Comparison of ENCODE assay signal across 21 cellular contexts in the genomic region with DNA sequence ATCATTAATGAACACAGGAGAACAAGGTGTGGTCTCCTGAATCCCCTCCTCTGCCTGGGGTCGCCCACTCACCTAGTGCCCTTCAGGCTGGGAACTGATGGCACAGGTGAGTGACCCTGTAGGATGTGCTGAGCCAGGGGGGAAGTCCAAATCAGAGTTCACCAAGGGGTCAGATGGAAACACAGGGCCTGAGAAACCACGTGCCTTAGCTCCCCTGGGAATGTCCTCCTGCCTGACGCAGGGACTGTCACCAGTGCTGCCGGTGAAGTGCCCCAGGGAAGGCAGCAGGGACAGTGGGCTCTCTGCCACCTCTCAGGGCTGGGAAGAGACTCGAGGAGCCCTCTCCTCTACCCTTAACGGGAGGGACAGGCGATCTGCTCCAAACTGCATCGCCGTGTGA. TPM values are rescaled to one million over a fixed set of nuclear protein-coding genes. Genes with fewer than 3 reads are reported as not detected.
DNase-seq lines count a peak whose midpoint lies in the region; ATAC-seq, FAIRE-seq and TF ChIP-seq lines count a peak whose summit lies in the region.
"Had no signal": no experiment of that assay in that cellular context is flagged by ENCODE, and none has a peak within 500 bp of the region (broad histone marks: within the 10 kb centered on the region; RNA-seq: fewer than 3 reads in every experiment).

No MANE protein-coding gene starts in this region.

- no peak for TF ChIP-seq CTCF in liver (IDR thresholded peaks at IDR 0.05; ENCODE audit: low read depth, low read length, missing input control)
- no peak for TF ChIP-seq CTCF in HepG2 (CRISPR knock-in tag; IDR thresholded peaks at IDR 0.05)
- no peak for TF ChIP-seq CTCF in coronary artery (IDR thresholded peaks at IDR 0.05)
- TF ChIP-seq CTCF in right lobe of liver (IDR thresholded peaks at IDR 0.05), result no peak

- DNase-seq in HepG2 (ENCODE audit: low spot score), result no peak
- peak; percentile 24 for DNase-seq in coronary artery (ENCODE audit: low spot score)
- DNase-seq in right lobe of liver, result peak; percentile 73 to 87 (median 82)
- DNase-seq in NCI-H69 (lab: John Stamatoyannopoulos, UW), result no peak
- no peak for DNase-seq in activated naive CD4-positive, alpha-beta T cell treated with anti-CD3 and anti-CD28 coated beads for 36 hours
- DNase-seq: CD4-positive, alpha-beta memory T cell; DND-41; Karpas-422; MV-4-11; NCI-H1694; NCI-H2081; NCI-H2171; NCI-H345; NCI-H524; NCI-H82 had no signal

- H3K36me3 ChIP-seq in liver (ENCODE audit: control insufficient read depth in 4 of 4, insufficient read depth in 3 of 4, low read depth in 1 of 4, low read length in 3 of 4) (peaks cover 3 to 25% (median 10%) of the 10 kb centered on the region in 4 donors), HepG2 (replicated peaks in 1 of 2; ENCODE audit: control insufficient read depth in 1 of 2, insufficient read depth in 2 of 2, low read length in 2 of 2) (peaks cover 3 to 8% of the 10 kb centered on the region in 2 experiments; a peak in 3 of 5 replicates), right lobe of liver (peaks cover 0 to 5% (median 2%) of the 10 kb centered on the region in 4 donors)

- TF ChIP-seq POLR2A in HepG2 (IDR thresholded peaks at IDR 0.05; ENCODE audit: insufficient read depth in 1 of 2, low read depth in 2 of 2, low read length in 2 of 2) (no peak), right lobe of liver (IDR thresholded peaks at IDR 0.05) (peak; percentile 76)

- no peak for FAIRE-seq in HepG2 (lab: Jason Lieb, UNC)
- FAIRE-seq: GM12891 had no signal

- CTCF ChIA-PET in HepG2 (lab: Yijun Ruan, JAX; ENCODE audit: low intra/inter-chr PET ratio, low total read pairs), result no interaction called here
- CTCF ChIA-PET in activated naive CD4-positive, alpha-beta T cell treated with anti-CD3 and anti-CD28 coated beads for 36 hours (lab: Charles Lee), result interaction anchor here (0.6 kb wide), 1 partner anchor 225 kb away, joined by 3 read pairs; no protein-coding TSS in a partner anchor

- no peak overlapping the region for H2AFZ ChIP-seq in HepG2 (ENCODE audit: low read length)

- TF ChIP-seq RAD21 in liver (IDR thresholded peaks at IDR 0.05), result no peak
- no peak for TF ChIP-seq RAD21 in HepG2 (CRISPR knock-in tag; IDR thresholded peaks at IDR 0.05)

- H3K9me3 ChIP-seq in liver (ENCODE audit: control insufficient read depth in 4 of 4, low read length in 3 of 4), result no peaks in the 10 kb centered on the region
- no peaks in the 10 kb centered on the region for H3K9me3 ChIP-seq in HepG2 (ENCODE audit: low read length)
- no peaks in the 10 kb centered on the region for H3K9me3 ChIP-seq in right lobe of liver
- H3K9me3 ChIP-seq: BLaER1 treated with 17β-estradiol and CSF1 and Interleukin-3, amounts not matched to agents 10 nM and 100 nM; Peyer's patch; SJSA1 had no signal

- H3K4me1 ChIP-seq in liver (ENCODE audit: control insufficient read depth in 4 of 4, insufficient read depth in 4 of 4, low read length in 3 of 4) (peaks cover 3 to 32% (median 20%) of the 10 kb centered on the region in 4 donors), HepG2 (ENCODE audit: insufficient read depth, low read length) (peaks cover 12% of the 10 kb centered on the region), right lobe of liver (peaks cover 0 to 33% (median 15%) of the 10 kb centered on the region in 4 donors)
- H3K4me1 ChIP-seq: Peyer's patch had no signal

- H3K27ac Mint-ChIP-seq in activated naive CD4-positive, alpha-beta T cell treated with anti-CD3 and anti-CD28 coated beads for 36 hours, result no peak overlapping the region

- peaks cover 12% of the 10 kb centered on the region for H3K36me3 Mint-ChIP-seq in activated naive CD4-positive, alpha-beta T cell treated with anti-CD3 and anti-CD28 coated beads for 36 hours (ENCODE audit: low read depth)

- H3K27me3 ChIP-seq in liver (ENCODE audit: control insufficient read depth in 4 of 4, insufficient read depth in 4 of 4, low read length in 3 of 4), result no peaks in the 10 kb centered on the region
- H3K27me3 ChIP-seq in HepG2 (ENCODE audit: control insufficient read depth in 1 of 2, insufficient read depth in 2 of 2, low read length in 2 of 2), result no peaks in the 10 kb centered on the region
- H3K27me3 ChIP-seq in right lobe of liver, result no peaks in the 10 kb centered on the region
- H3K27me3 ChIP-seq: BLaER1 treated with 17β-estradiol and CSF1 and Interleukin-3, amounts not matched to agents 10 nM and 100 nM; Peyer's patch; SJSA1 had no signal

- H3K4me3 ChIP-seq in liver (ENCODE audit: low read depth in 1 of 3, low read length in 3 of 3) (no peak overlapping the region), HepG2 (replicated peaks in 1 of 3; ENCODE audit: insufficient read depth in 1 of 3, low read depth in 2 of 3, low read length in 3 of 3) (no peak overlapping the region), coronary artery (no peak overlapping the region), right lobe of liver (peak overlapping the region in 1 of 3 donors; percentile 50)
- H3K4me3 ChIP-seq: BLaER1 treated with 17β-estradiol and CSF1 and Interleukin-3, amounts not matched to agents 10 nM and 100 nM; Peyer's patch; SJSA1 had no signal

- POLR2A ChIA-PET in HepG2 (lab: Yijun Ruan, JAX), result no interaction called here

- H4K20me1 ChIP-seq in HepG2 (ENCODE audit: insufficient read depth, low read length), result 0 out of 2 replicates have a peak, but pooled peaks cover 2% of the 10 kb centered on the region

- intact Hi-C loops in HepG2 (cut with micrococcal nuclease; ENCODE audit: unreplicated experiment), result no loop called here
- intact Hi-C loops in right lobe of liver (cut with DNase I), result no loop called here
- intact Hi-C loops in activated naive CD4-positive, alpha-beta T cell treated with anti-CD3 and anti-CD28 coated beads for 36 hours (cut with micrococcal nuclease), result no loop called here

- in situ Hi-C loops in HepG2 (cut with HindIII; ENCODE audit: extremely low pct_ligation_motif_present, low pct_unique_long_range_greater_than_20kb), result no loop called here

- peak overlapping the region; percentile 69 to 81 for H3K27ac ChIP-seq in liver (ENCODE audit: low read depth in 1 of 2, low read length in 2 of 2)
- H3K27ac ChIP-seq in HepG2 (ENCODE audit: extremely low read length, insufficient read depth, low read length), result no peak overlapping the region
- H3K27ac ChIP-seq in coronary artery, result no peak overlapping the region
- H3K27ac ChIP-seq in right lobe of liver, result peak overlapping the region; percentile 70 to 78 (median 77)
- H3K27ac ChIP-seq: BLaER1 treated with 17β-estradiol and CSF1 and Interleukin-3, amounts not matched to agents 10 nM and 100 nM; Peyer's patch; SJSA1 had no signal

- H3K4me1 Mint-ChIP-seq in activated naive CD4-positive, alpha-beta T cell treated with anti-CD3 and anti-CD28 coated beads for 36 hours (ENCODE audit: low read depth), result no peaks in the 10 kb centered on the region

- BruUV-seq in HepG2 (replicated peaks; lab: Mats Ljungman, UMichigan), result no TSS peak

- H3K27me3 Mint-ChIP-seq in activated naive CD4-positive, alpha-beta T cell treated with anti-CD3 and anti-CD28 coated beads for 36 hours (ENCODE audit: low read depth), result no peaks in the 10 kb centered on the region
- H3K27me3 Mint-ChIP-seq: CD4-positive, alpha-beta memory T cell had no signal

- H3K4me3 Mint-ChIP-seq in activated naive CD4-positive, alpha-beta T cell treated with anti-CD3 and anti-CD28 coated beads for 36 hours, result no peak overlapping the region
- H3K4me3 Mint-ChIP-seq: CD4-positive, alpha-beta memory T cell had no signal

- H3K4me2 ChIP-seq in HepG2 (ENCODE audit: low read depth, low read length), result no peak overlapping the region
- H3K4me2 ChIP-seq: BLaER1 treated with 17β-estradiol and CSF1 and Interleukin-3, amounts not matched to agents 10 nM and 100 nM had no signal

- no peak for ATAC-seq in HepG2
- ATAC-seq in right lobe of liver, result peak; percentile 72 to 79 (median 77)
- no peak for ATAC-seq in GM19328 (IDR thresholded peaks at IDR 0.05; ENCODE audit: unreplicated experiment)

- H3K9ac ChIP-seq in liver (ENCODE audit: low read depth in 1 of 2, low read length in 2 of 2) (peak overlapping the region; percentile 10 to 40), HepG2 (ENCODE audit: insufficient read depth, low read depth, low read length) (no peak overlapping the region)
- H3K9ac ChIP-seq: BLaER1 treated with 17β-estradiol and CSF1 and Interleukin-3, amounts not matched to agents 10 nM and 100 nM had no signal

- H3K9me3 Mint-ChIP-seq in activated naive CD4-positive, alpha-beta T cell treated with anti-CD3 and anti-CD28 coated beads for 36 hours, result no peaks in the 10 kb centered on the region
- H3K9me3 Mint-ChIP-seq: CD4-positive, alpha-beta memory T cell had no signal

- TF ChIP-seq EP300 in HepG2 (IDR thresholded peaks at IDR 0.05; ENCODE audit: low read depth in 2 of 2, low read length in 2 of 2) (no peak), HepG2 (CRISPR knock-in tag; IDR thresholded peaks at IDR 0.05; ENCODE audit: borderline replicate concordance) (no peak)

- 54% methylated on average over 9 of the region's 9 CpGs for WGBS in liver
- 92% methylated on average over 7 of the region's 9 CpGs for WGBS in HepG2 (ENCODE audit: low lambda C conversion rate)
- WGBS in right lobe of liver (ENCODE audit: insufficient coverage, low coverage, low lambda C conversion rate, missing lambda C conversion rate), result 47% methylated on average over 6 of the region's 9 CpGs

- no peaks in the 10 kb centered on the region for H3K79me2 ChIP-seq in HepG2 (ENCODE audit: insufficient read depth, low read length)

RNA-seq across cellular contexts. Expression of gene PYROXD2, which starts 5.8 kb away (rescaled TPM):
- total RNA-seq in liver (1 to 10 TPM; 4.6 to 9.0 TPM), HepG2 (2016; rRNA removed; fragmentation: Illumina TruSeq; extraction: Trizol) (1.8 and 2.0 TPM in 2 replicates), right lobe of liver (10 to 100 TPM in 2 of 6 experiments, 1 to 10 TPM in 4; 3.0 to 25.3 (median 7.1) TPM)
- polyA plus RNA-seq in liver (1 to 10 TPM; 2.3 to 4.3 TPM), HepG2 (2011; rRNA removed) (6.2 and 10.7 TPM in 2 replicates)
- 0.26 and 3.0 TPM in 2 replicates for total RNA-seq in HepG2 (2016; cell fraction: cytosol; rRNA removed; fragmentation: Illumina TruSeq; extraction: Trizol; ENCODE audit: low read depth)
- total RNA-seq in HepG2 (2016; cell fraction: insoluble cytoplasmic fraction; rRNA removed; fragmentation: Illumina TruSeq; extraction: Trizol), result 1.2 and 1.3 TPM in 2 replicates
- 1.0 and 1.4 TPM in 2 replicates for total RNA-seq in HepG2 (2016; cell fraction: membrane; rRNA removed; fragmentation: Illumina TruSeq; extraction: Trizol)
- 1.6 and 2.0 TPM in 2 replicates for total RNA-seq in HepG2 (2016; cell fraction: nucleus; rRNA removed; fragmentation: Illumina TruSeq; extraction: Trizol)
- 1.5 and 6.4 TPM in 2 replicates for polyA plus RNA-seq in HepG2 (2011; cell fraction: cytosol; rRNA removed)
- polyA plus RNA-seq in HepG2 (2011; cell fraction: nucleus; rRNA removed), result 22.4 and 28.0 TPM in 2 replicates
- 2.3 and 3.3 TPM in 2 replicates for polyA plus RNA-seq in HepG2 (2012)
- polyA plus RNA-seq in HepG2 (2016; cell fraction: cytosol; fragmentation: Illumina TruSeq; extraction: Trizol; ENCODE audit: low read depth), result 1.6 and 1.7 TPM in 2 replicates
- polyA plus RNA-seq in HepG2 (2016; cell fraction: insoluble cytoplasmic fraction; fragmentation: Illumina TruSeq; extraction: Trizol; ENCODE audit: low read depth), result 0.78 and 1.6 TPM in 2 replicates
- polyA plus RNA-seq in HepG2 (2016; cell fraction: membrane; fragmentation: Illumina TruSeq; extraction: Trizol; ENCODE audit: low read depth), result 1.0 and 2.1 TPM in 2 replicates
- 1.6 and 2.6 TPM in 2 replicates for polyA plus RNA-seq in HepG2 (2016; cell fraction: nucleus; fragmentation: Illumina TruSeq; extraction: Trizol; ENCODE audit: insufficient read depth, low read depth)
- polyA minus RNA-seq in HepG2 (2011; rRNA and poly(A)+ RNA removed; ENCODE audit: low replicate concordance), result 3.2 and 9.1 TPM in 2 replicates
- 0.97 and 2.5 TPM in 2 replicates for polyA minus RNA-seq in HepG2 (2011; cell fraction: cytosol; rRNA and poly(A)+ RNA removed)
- polyA minus RNA-seq in HepG2 (2011; cell fraction: nucleus; rRNA and poly(A)+ RNA removed), result 3.0 and 8.6 TPM in 2 replicates
- 1 to 10 TPM; 4.2 to 5.0 TPM for total RNA-seq in activated naive CD4-positive, alpha-beta T cell treated with anti-CD3 and anti-CD28 coated beads for 36 hours

RNA-seq across cellular contexts. Expression of gene HPS1, which starts 25.9 kb away (rescaled TPM):
- 10 to 100 TPM; 19.9 to 37.5 TPM for total RNA-seq in liver
- polyA plus RNA-seq in liver, result 10 to 100 TPM; 22.1 to 56.7 TPM
- total RNA-seq in HepG2 (2016; rRNA removed; fragmentation: Illumina TruSeq; extraction: Trizol), result 20.7 and 25.8 TPM in 2 replicates
- total RNA-seq in HepG2 (2016; cell fraction: cytosol; rRNA removed; fragmentation: Illumina TruSeq; extraction: Trizol; ENCODE audit: low read depth), result 50.6 and 58.2 TPM in 2 replicates
- 14.1 and 23.6 TPM in 2 replicates for total RNA-seq in HepG2 (2016; cell fraction: insoluble cytoplasmic fraction; rRNA removed; fragmentation: Illumina TruSeq; extraction: Trizol)
- total RNA-seq in HepG2 (2016; cell fraction: membrane; rRNA removed; fragmentation: Illumina TruSeq; extraction: Trizol), result 56.4 and 66.7 TPM in 2 replicates
- 19.0 and 25.7 TPM in 2 replicates for total RNA-seq in HepG2 (2016; cell fraction: nucleus; rRNA removed; fragmentation: Illumina TruSeq; extraction: Trizol)
- polyA plus RNA-seq in HepG2 (2011; rRNA removed), result 24.6 and 33.7 TPM in 2 replicates
- 18.0 and 21.8 TPM in 2 replicates for polyA plus RNA-seq in HepG2 (2011; cell fraction: cytosol; rRNA removed)
- 108 and 120 TPM in 2 replicates for polyA plus RNA-seq in HepG2 (2011; cell fraction: nucleus; rRNA removed)
- polyA plus RNA-seq in HepG2 (2012), result 16.9 and 22.7 TPM in 2 replicates
- 68.9 and 83.5 TPM in 2 replicates for polyA plus RNA-seq in HepG2 (2016; cell fraction: cytosol; fragmentation: Illumina TruSeq; extraction: Trizol; ENCODE audit: low read depth)
- polyA plus RNA-seq in HepG2 (2016; cell fraction: insoluble cytoplasmic fraction; fragmentation: Illumina TruSeq; extraction: Trizol; ENCODE audit: low read depth), result 19.4 and 23.0 TPM in 2 replicates
- polyA plus RNA-seq in HepG2 (2016; cell fraction: membrane; fragmentation: Illumina TruSeq; extraction: Trizol; ENCODE audit: low read depth), result 63.1 and 73.8 TPM in 2 replicates
- 43.6 and 45.7 TPM in 2 replicates for polyA plus RNA-seq in HepG2 (2016; cell fraction: nucleus; fragmentation: Illumina TruSeq; extraction: Trizol; ENCODE audit: insufficient read depth, low read depth)
- 35.4 and 47.2 TPM in 2 replicates for polyA minus RNA-seq in HepG2 (2011; rRNA and poly(A)+ RNA removed; ENCODE audit: low replicate concordance)
- 12.4 and 14.5 TPM in 2 replicates for polyA minus RNA-seq in HepG2 (2011; cell fraction: cytosol; rRNA and poly(A)+ RNA removed)
- 45.1 and 49.1 TPM in 2 replicates for polyA minus RNA-seq in HepG2 (2011; cell fraction: nucleus; rRNA and poly(A)+ RNA removed)
- 10 to 100 TPM; 18.2 to 44.5 (median 32.0) TPM for total RNA-seq in right lobe of liver
- total RNA-seq in activated naive CD4-positive, alpha-beta T cell treated with anti-CD3 and anti-CD28 coated beads for 36 hours, result 10 to 100 TPM; 28.1 to 31.0 TPM

Comparison
In these comparisons a context has a peak if more than half of its experiments do, and no peak if none do; other contexts are left out.
1. H3K27ac ChIP-seq: peak in liver (2 of 2) and right lobe of liver (3 of 3); none in HepG2 (single experiment) and coronary artery (0 of 2).
2. ATAC-seq: peak in right lobe of liver (4 of 4); none in HepG2 (single experiment) and GM19328 (single experiment).
3. DNase-seq: peak in coronary artery (single experiment) and right lobe of liver (3 of 3); none in HepG2 (single experiment), NCI-H69 (single experiment) and activated naive CD4-positive, alpha-beta T cell treated with anti-CD3 and anti-CD28 coated beads for 36 hours (single experiment).